ENCODE assay signal across 21 cellular contexts in genomic region chr1:177278626-177279390, GRCh38.
DNase-seq lines count a peak whose midpoint lies in the region; ATAC-seq, FAIRE-seq and TF ChIP-seq lines count a peak whose summit lies in the region.
"Had no signal": no experiment of that assay in that cellular context is flagged by ENCODE, and none has a peak within 500 bp of the region (broad histone marks: within the 10 kb centered on the region; RNA-seq: fewer than 3 reads in every experiment).

No MANE protein-coding gene starts in this region.

- peaks cover 2% of the 10 kb centered on the region for H3K9me3 Mint-ChIP-seq in astrocyte (ENCODE audit: unreplicated experiment)
- peaks cover 2% of the 10 kb centered on the region for H3K9me3 Mint-ChIP-seq in activated T-cell treated with anti-CD3 and anti-CD28 coated beads, Interleukin-2, amount 50 U/mL, for 24 hours

- intact Hi-C loops in spleen (cut with DNase I; ENCODE audit: low total_unique reads) = no loop called here

- no peaks in the 10 kb centered on the region for H4K20me1 ChIP-seq in astrocyte (ENCODE audit: insufficient read depth, low read length)

- no peak for FAIRE-seq in astrocyte (lab: Jason Lieb, UNC)
- FAIRE-seq: H54 had no signal

- H3K4me1 Mint-ChIP-seq in astrocyte (ENCODE audit: low read depth, unreplicated experiment) = peaks cover 15% of the 10 kb centered on the region
- no peaks in the 10 kb centered on the region for H3K4me1 Mint-ChIP-seq in activated T-cell treated with anti-CD3 and anti-CD28 coated beads, Interleukin-2, amount 50 U/mL, for 24 hours (ENCODE audit: low read depth)
- H3K4me1 Mint-ChIP-seq: B cell; central memory CD8-positive, alpha-beta T cell; naive B cell had no signal

- H3K27ac ChIP-seq in astrocyte (ENCODE audit: low read depth, low read length) (no peak overlapping the region), spleen (no peak overlapping the region)
- H3K27ac ChIP-seq: gastrocnemius medialis, thoracic aorta had no signal

- H3K36me3 Mint-ChIP-seq in astrocyte (ENCODE audit: low read depth, unreplicated experiment) = no peaks in the 10 kb centered on the region
- no peaks in the 10 kb centered on the region for H3K36me3 Mint-ChIP-seq in activated T-cell treated with anti-CD3 and anti-CD28 coated beads, Interleukin-2, amount 50 U/mL, for 24 hours (ENCODE audit: low read depth)
- H3K36me3 Mint-ChIP-seq: activated naive CD8-positive, alpha-beta T cell; naive B cell had no signal

- H3K36me3 ChIP-seq in astrocyte (ENCODE audit: insufficient read depth, low read length) (no peaks in the 10 kb centered on the region), spleen (no peaks in the 10 kb centered on the region)
- H3K36me3 ChIP-seq: gastrocnemius medialis, thoracic aorta had no signal

- TF ChIP-seq POLR2A in spleen (IDR thresholded peaks at IDR 0.05) = no peak

- no peak for ATAC-seq in HG03045 (IDR thresholded peaks at IDR 0.05; ENCODE audit: unreplicated experiment)
- ATAC-seq: effector memory CD8-positive, alpha-beta T cell; gastrocnemius medialis; Panc1 had no signal

- H2AFZ ChIP-seq in astrocyte (ENCODE audit: low read depth, low read length) = no peak overlapping the region

- no peak overlapping the region for H3K4me3 ChIP-seq in astrocyte (ENCODE audit: insufficient read depth, low read depth, low read length)
- H3K4me3 ChIP-seq in fibroblast of the aortic adventitia (ENCODE audit: low read depth, low read length) = no peak overlapping the region
- H3K4me3 ChIP-seq in skeletal muscle cell (ENCODE audit: low read depth, low read length) = no peak overlapping the region
- no peak overlapping the region for H3K4me3 ChIP-seq in spleen
- H3K4me3 ChIP-seq: gastrocnemius medialis, smooth muscle cell, thoracic aorta had no signal

- no peak overlapping the region for H3K9ac ChIP-seq in astrocyte (ENCODE audit: low read length)

- no peak overlapping the region for H3K4me3 Mint-ChIP-seq in astrocyte (ENCODE audit: unreplicated experiment)
- no peak overlapping the region for H3K4me3 Mint-ChIP-seq in activated T-cell treated with anti-CD3 and anti-CD28 coated beads, Interleukin-2, amount 50 U/mL, for 24 hours
- H3K4me3 Mint-ChIP-seq: activated naive CD8-positive, alpha-beta T cell; B cell; central memory CD8-positive, alpha-beta T cell; effector memory CD8-positive, alpha-beta T cell; naive B cell had no signal

- H3K4me1 ChIP-seq in astrocyte (ENCODE audit: insufficient read depth, low read length) (peaks cover 9% of the 10 kb centered on the region), spleen (peaks cover 0 to 24% (median 9%) of the 10 kb centered on the region in 6 donors)

- no peak overlapping the region for H3K27ac Mint-ChIP-seq in astrocyte (ENCODE audit: unreplicated experiment)
- H3K27ac Mint-ChIP-seq in activated T-cell treated with anti-CD3 and anti-CD28 coated beads, Interleukin-2, amount 50 U/mL, for 24 hours = no peak overlapping the region
- H3K27ac Mint-ChIP-seq: activated naive CD8-positive, alpha-beta T cell; B cell; effector memory CD8-positive, alpha-beta T cell; naive B cell had no signal

- H3K27me3 ChIP-seq in astrocyte (ENCODE audit: insufficient read depth, low read length) = peaks cover 6% of the 10 kb centered on the region
- H3K27me3 ChIP-seq in spleen (replicated peaks in 1 of 7) = no peaks in the 10 kb centered on the region
- H3K27me3 ChIP-seq: gastrocnemius medialis had no signal

- H3K79me2 ChIP-seq in astrocyte (ENCODE audit: insufficient read depth, low read length) = no peaks in the 10 kb centered on the region

- H3K9me3 ChIP-seq in astrocyte (ENCODE audit: insufficient read depth, low read depth, low read length) (peaks cover 5% of the 10 kb centered on the region), spleen (no peaks in the 10 kb centered on the region)
- H3K9me3 ChIP-seq: gastrocnemius medialis, thoracic aorta had no signal

- no peak overlapping the region for H3K4me2 ChIP-seq in astrocyte (ENCODE audit: low read length)
- H3K4me2 ChIP-seq: smooth muscle cell had no signal

- 92 to 95% (median 94%) methylated on average over 8 to 10 of the region's 10 CpGs for WGBS in spleen, 5 donors

- DNase-seq in M059J (ENCODE audit: low read depth) = peak; percentile 4
- peak; percentile 65 for DNase-seq in astrocyte (ENCODE audit: low read depth)
- DNase-seq in fibroblast of the aortic adventitia (ENCODE audit: low read depth) = peak; percentile 19
- DNase-seq in skeletal muscle cell (ENCODE audit: low read depth) = peak; percentile 65
- DNase-seq in activated T-cell treated with anti-CD3 and anti-CD28 coated beads, Interleukin-2, amount 50 U/mL, for 24 hours = no peak
- no peak for DNase-seq in spleen
- DNase-seq: activated CD4-positive, alpha-beta T cell treated with anti-CD3 and anti-CD28 coated beads, Interleukin-2, amount 50 U/mL, for 1 hour; activated T-cell treated with anti-CD3 and anti-CD28 coated beads for 4 hours; effector memory CD8-positive, alpha-beta T cell; gastrocnemius medialis; naive B cell; NCI-H1417; NCI-H2171 treated with DMSO at 0.1 percent for 48 hours had no signal

- TF ChIP-seq CTCF in astrocyte (IDR thresholded peaks at IDR 0.05; ENCODE audit: insufficient read depth, low read depth, low read length) (no peak), fibroblast of the aortic adventitia (IDR thresholded peaks at IDR 0.05; ENCODE audit: insufficient read depth, low read length) (no peak), spleen (IDR thresholded peaks at IDR 0.05 in 8 of 11, conservative IDR thresholded peaks at IDR 0.05 in 3 of 11) (no peak)

- peaks cover 8% of the 10 kb centered on the region for H3K27me3 Mint-ChIP-seq in astrocyte (ENCODE audit: low read depth, unreplicated experiment)
- H3K27me3 Mint-ChIP-seq in activated T-cell treated with anti-CD3 and anti-CD28 coated beads, Interleukin-2, amount 50 U/mL, for 24 hours = no peaks in the 10 kb centered on the region
- H3K27me3 Mint-ChIP-seq: activated naive CD8-positive, alpha-beta T cell; B cell; central memory CD8-positive, alpha-beta T cell; effector memory CD8-positive, alpha-beta T cell had no signal

Comparison
In these comparisons a context has a peak if more than half of its experiments do, and no peak if none do; other contexts are left out.
1. DNase-seq: peak in M059J (single experiment), astrocyte (single experiment), fibroblast of the aortic adventitia (single experiment) and skeletal muscle cell (single experiment); none in activated T-cell treated with anti-CD3 and anti-CD28 coated beads, Interleukin-2, amount 50 U/mL, for 24 hours (single experiment) and spleen (single experiment).